1 cellular context compared by ENCODE assay signal in genomic region chr3:78281381-78281780, GRCh38.
TF ChIP-seq lines count a peak whose summit lies in the region.

No MANE protein-coding gene starts in this region.

TF ChIP-seq in H1, 55 proteins besides CTCF, POLR2A, EP300 and RAD21:
- TF ChIP-seq TAF7 (optimal IDR thresholded peaks at IDR 0.05; ENCODE audit: borderline replicate concordance, low read depth, low read length) (no peak), TCF12 (IDR thresholded peaks at IDR 0.05; ENCODE audit: low read depth, low read length) (no peak), CHD1 (IDR thresholded peaks at IDR 0.05; ENCODE audit: low read depth, low read length) (no peak), SP2 (IDR thresholded peaks at IDR 0.05; ENCODE audit: low read length) (no peak), TEAD4 (IDR thresholded peaks at IDR 0.05; ENCODE audit: low read depth, low read length) (no peak), NRF1 (IDR thresholded peaks at IDR 0.05; ENCODE audit: low read depth, low read length) (no peak), JUND (IDR thresholded peaks at IDR 0.05; ENCODE audit: low read length) (no peak), FOSL1 (IDR thresholded peaks at IDR 0.05; ENCODE audit: insufficient read depth, low read depth, low read length) (no peak), JUN (IDR thresholded peaks at IDR 0.05; ENCODE audit: low read depth, low read length) (no peak), SIX5 (IDR thresholded peaks at IDR 0.05; ENCODE audit: low read depth, low read length) (no peak), CTBP2 (IDR thresholded peaks at IDR 0.05; ENCODE audit: borderline replicate concordance, insufficient read depth, insufficient read length, low read length) (no peak), TBP (IDR thresholded peaks at IDR 0.05; ENCODE audit: low read depth, low read length) (no peak), SAP30 (IDR thresholded peaks at IDR 0.05; ENCODE audit: insufficient read depth, insufficient replicate concordance, low read length) (no peak), MAFK (IDR thresholded peaks at IDR 0.05; ENCODE audit: low read depth, low read length) (no peak), BRCA1 (IDR thresholded peaks at IDR 0.05; ENCODE audit: low read depth, low read length) (no peak)
TF ChIP-seq in H1: peak in this region for 0.
